ENCODE assay signal across 14 cellular contexts in the genomic region with DNA sequence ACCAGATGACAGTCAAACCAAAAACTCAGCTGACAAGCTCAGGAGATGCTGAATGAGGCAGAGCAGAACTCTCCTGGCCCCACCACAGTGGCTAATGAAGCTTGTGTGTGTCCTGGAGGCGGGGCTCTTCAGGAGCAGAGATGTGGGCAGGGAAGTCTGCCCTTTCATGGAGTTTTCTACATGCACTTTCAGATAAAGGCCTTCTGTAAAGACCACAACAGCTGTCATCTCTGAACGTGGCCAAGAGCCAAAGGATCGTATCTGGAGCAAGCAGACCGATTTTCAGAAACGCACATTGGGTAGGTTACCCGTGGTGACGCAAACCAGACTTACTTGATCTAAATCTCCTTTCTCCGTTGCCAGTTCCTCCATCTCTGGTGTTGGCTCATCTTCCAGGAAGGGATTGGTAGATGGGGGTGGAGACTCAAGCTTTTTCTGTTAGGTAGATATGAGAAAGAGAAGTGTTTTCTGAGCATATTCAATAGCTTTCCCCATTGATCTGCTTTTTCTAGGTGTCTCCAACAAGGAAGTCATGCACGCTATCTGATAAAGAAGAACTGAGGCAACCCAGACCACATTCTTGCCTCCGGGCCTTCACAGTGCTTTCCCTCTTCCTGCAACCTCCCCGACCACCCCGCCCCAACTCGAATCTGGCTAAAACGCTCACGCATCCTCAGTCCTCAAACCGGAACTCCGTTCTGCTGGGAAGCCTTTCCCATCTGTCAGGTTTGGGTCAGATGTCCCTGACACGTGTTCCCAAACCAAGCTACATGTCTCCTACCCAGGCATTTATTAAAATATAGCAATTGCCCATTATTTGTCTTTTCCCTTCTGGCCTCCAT.
DNase-seq lines count a peak whose midpoint lies in the region; ATAC-seq, FAIRE-seq and TF ChIP-seq lines count a peak whose summit lies in the region.
"Had no signal": no experiment of that assay in that cellular context is flagged by ENCODE, and none has a peak within 500 bp of the region (broad histone marks: within the 10 kb centered on the region; RNA-seq: fewer than 3 reads in every experiment).

No MANE protein-coding gene starts in this region.

- H3K27ac Mint-ChIP-seq in naive thymus-derived CD4-positive, alpha-beta T cell: no peak overlapping the region
- no peak overlapping the region for H3K27ac Mint-ChIP-seq in activated naive CD4-positive, alpha-beta T cell treated with anti-CD3 and anti-CD28 coated beads, Interleukin-2, amount 10 ng/mL, durations not matched to agents 7 days and 5 days
- H3K27ac Mint-ChIP-seq: activated naive CD8-positive, alpha-beta T cell; B cell had no signal

- no peaks in the 10 kb centered on the region for H3K27me3 ChIP-seq in AG04450 (ENCODE audit: control insufficient read depth, insufficient read depth, low read length)
- H3K27me3 ChIP-seq in naive thymus-derived CD4-positive, alpha-beta T cell (ENCODE audit: control insufficient read depth in 2 of 2, insufficient read depth in 2 of 2, low read length in 2 of 2): no peaks in the 10 kb centered on the region
- H3K27me3 ChIP-seq: esophagus squamous epithelium had no signal

- H3K4me1 Mint-ChIP-seq in naive thymus-derived CD4-positive, alpha-beta T cell: peaks cover 0 to 6% (median 0%) of the 10 kb centered on the region in 7 donors
- no peaks in the 10 kb centered on the region for H3K4me1 Mint-ChIP-seq in activated naive CD4-positive, alpha-beta T cell treated with anti-CD3 and anti-CD28 coated beads, Interleukin-2, amount 10 ng/mL, durations not matched to agents 7 days and 5 days
- H3K4me1 Mint-ChIP-seq: B cell had no signal

- ATAC-seq in naive thymus-derived CD4-positive, alpha-beta T cell: peak; percentile 58
- no peak for ATAC-seq in esophagus mucosa

- no peaks in the 10 kb centered on the region for H3K9me3 Mint-ChIP-seq in naive thymus-derived CD4-positive, alpha-beta T cell
- H3K9me3 Mint-ChIP-seq in activated naive CD4-positive, alpha-beta T cell treated with anti-CD3 and anti-CD28 coated beads, Interleukin-2, amount 10 ng/mL, durations not matched to agents 7 days and 5 days: no peaks in the 10 kb centered on the region

- CTCF ChIA-PET in AG04450 (lab: Charles Lee): interaction anchor here (0.8 to 0.9 kb wide), 2 partner anchors 99 to 189 kb away, joined by 3 to 4 read pairs; no protein-coding TSS in a partner anchor
- CTCF ChIA-PET in naive thymus-derived CD4-positive, alpha-beta T cell (lab: Charles Lee): no interaction called here
- CTCF ChIA-PET in activated naive CD4-positive, alpha-beta T cell treated with anti-CD3 and anti-CD28 coated beads, Interleukin-2, amount 10 ng/mL, durations not matched to agents 7 days and 5 days (lab: Charles Lee): no interaction called here

- H3K27ac ChIP-seq in AG04450 (ENCODE audit: low read depth, low read length): peak overlapping the region; percentile 77
- H3K27ac ChIP-seq in cingulate gyrus (ENCODE audit: low read depth, low read length): peak overlapping the region; percentile 34
- H3K27ac ChIP-seq in naive thymus-derived CD4-positive, alpha-beta T cell (ENCODE audit: low read depth, low read length): no peak overlapping the region
- H3K27ac ChIP-seq: PC-9 had no signal

- peak; percentile 59 for DNase-seq in AG04450 (ENCODE audit: low read depth, low spot score)
- DNase-seq in MV-4-11 (lab: John Stamatoyannopoulos, UW): peak; percentile 79
- no peak for DNase-seq in naive thymus-derived CD4-positive, alpha-beta T cell
- no peak for DNase-seq in activated naive CD4-positive, alpha-beta T cell treated with anti-CD3 and anti-CD28 coated beads, Interleukin-2, amount 10 ng/mL, durations not matched to agents 7 days and 5 days
- no peak for DNase-seq in HTR-8/SVneo (ENCODE audit: insufficient read length, low spot score)
- no peak for DNase-seq in NCI-H1930 (lab: John Stamatoyannopoulos, UW)
- DNase-seq: activated CD4-positive, alpha-beta T cell treated with anti-CD3 and anti-CD28 coated beads for 48 hours; esophagus squamous epithelium; PC-9; stimulated activated CD4-positive, alpha-beta T cell treated with anti-CD3 and anti-CD28 coated beads, Interleukin-2, amount 100 ng/mL, for 48 hours had no signal

- H3K9me3 ChIP-seq in AG04450 (ENCODE audit: control insufficient read depth, insufficient read depth, low read length): peaks cover 4% of the 10 kb centered on the region; the same call in 1 of the 2 replicates
- H3K9me3 ChIP-seq in naive thymus-derived CD4-positive, alpha-beta T cell (ENCODE audit: control insufficient read depth in 2 of 3, low read length in 3 of 3): no peaks in the 10 kb centered on the region
- H3K9me3 ChIP-seq: esophagus squamous epithelium had no signal

- peaks cover 0 to 32% (median 3%) of the 10 kb centered on the region in 3 experiments for H3K36me3 ChIP-seq in naive thymus-derived CD4-positive, alpha-beta T cell (ENCODE audit: control insufficient read depth in 2 of 3, insufficient read depth in 3 of 3, low read length in 3 of 3)

- H3K4me1 ChIP-seq in naive thymus-derived CD4-positive, alpha-beta T cell (ENCODE audit: control insufficient read depth in 2 of 2, insufficient read depth in 2 of 2, low read length in 2 of 2): no peaks in the 10 kb centered on the region

- POLR2A ChIA-PET in AG04450 (lab: Yijun Ruan, JAX): interaction anchor here (1.1 kb wide), 1 partner anchor 18 kb away, joined by 3 read pairs; no protein-coding TSS in a partner anchor
- POLR2A ChIA-PET in naive thymus-derived CD4-positive, alpha-beta T cell (lab: Charles Lee): no interaction called here

- TF ChIP-seq CTCF in AG04450 (IDR thresholded peaks at IDR 0.05; ENCODE audit: low read depth, low read length): no peak

- H3K27me3 Mint-ChIP-seq in naive thymus-derived CD4-positive, alpha-beta T cell: no peaks in the 10 kb centered on the region
- H3K27me3 Mint-ChIP-seq in activated naive CD4-positive, alpha-beta T cell treated with anti-CD3 and anti-CD28 coated beads, Interleukin-2, amount 10 ng/mL, durations not matched to agents 7 days and 5 days: no peaks in the 10 kb centered on the region
- H3K27me3 Mint-ChIP-seq: activated naive CD8-positive, alpha-beta T cell; B cell had no signal

- intact Hi-C loops in naive thymus-derived CD4-positive, alpha-beta T cell (cut with micrococcal nuclease): no loop called here

- FAIRE-seq in HTR-8/SVneo (lab: Jason Lieb, UNC): no peak

- peaks cover 9 to 38% (median 23%) of the 10 kb centered on the region in 5 donors for H3K36me3 Mint-ChIP-seq in naive thymus-derived CD4-positive, alpha-beta T cell
- H3K36me3 Mint-ChIP-seq in activated naive CD4-positive, alpha-beta T cell treated with anti-CD3 and anti-CD28 coated beads, Interleukin-2, amount 10 ng/mL, durations not matched to agents 7 days and 5 days: peaks cover 21% of the 10 kb centered on the region

- no peak overlapping the region for H3K4me3 ChIP-seq in AG04450 (ENCODE audit: low read depth, low read length)
- no peak overlapping the region for H3K4me3 ChIP-seq in naive thymus-derived CD4-positive, alpha-beta T cell (ENCODE audit: low read length)
- H3K4me3 ChIP-seq: esophagus squamous epithelium, PC-9 had no signal

- no peak overlapping the region for H3K4me3 Mint-ChIP-seq in naive thymus-derived CD4-positive, alpha-beta T cell
- H3K4me3 Mint-ChIP-seq in activated naive CD4-positive, alpha-beta T cell treated with anti-CD3 and anti-CD28 coated beads, Interleukin-2, amount 10 ng/mL, durations not matched to agents 7 days and 5 days: no peak overlapping the region
- H3K4me3 Mint-ChIP-seq: activated naive CD8-positive, alpha-beta T cell; B cell had no signal

Comparison
In these comparisons a context has a peak if more than half of its experiments do, and no peak if none do; other contexts are left out.
1. DNase-seq: peak in AG04450 (single experiment) and MV-4-11 (single experiment); none in naive thymus-derived CD4-positive, alpha-beta T cell (0 of 9), activated naive CD4-positive, alpha-beta T cell treated with anti-CD3 and anti-CD28 coated beads, Interleukin-2, amount 10 ng/mL, durations not matched to agents 7 days and 5 days (single experiment), HTR-8/SVneo (single experiment) and NCI-H1930 (0 of 2).